In the genomic region with DNA sequence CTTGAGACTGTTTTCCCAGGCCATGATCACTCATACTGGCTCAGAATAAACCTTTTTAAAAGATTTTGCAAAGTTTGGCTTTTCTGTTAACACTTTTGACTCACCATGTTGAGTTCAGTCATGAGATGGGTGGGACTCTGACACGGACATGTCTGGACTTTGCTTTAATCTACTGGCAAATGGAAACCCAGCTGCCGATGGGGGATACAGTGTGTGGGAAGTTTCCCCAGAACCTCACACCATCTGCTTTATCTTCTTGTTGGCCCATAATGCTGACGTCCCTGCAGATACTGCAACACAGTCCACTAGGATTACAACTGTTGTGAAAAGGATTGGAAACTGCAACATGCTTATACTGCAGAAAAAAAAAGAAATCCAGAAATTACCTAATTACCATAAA, we compare ENCODE assay signal across 15 cellular contexts.
"Had no signal": no experiment of that assay in that cellular context is flagged by ENCODE, and none has a peak within 500 bp of the region (broad histone marks: within the 10 kb centered on the region; RNA-seq: fewer than 3 reads in every experiment).

No MANE protein-coding gene starts in this region.

- ATAC-seq: left lobe of liver; stimulated activated memory B cell treated with anti-CD40 and anti-IgM and Interleukin-4, amounts not matched to agents 10 μg/mL and 1 μg/mL and 100 μg/mL, for 72 hours had no signal

- H3K36me3 ChIP-seq: ascending aorta, breast epithelium, thyroid gland, uterus had no signal

- H3K9me3 ChIP-seq: ascending aorta, breast epithelium, thyroid gland, uterus had no signal

- H3K27me3 ChIP-seq: ascending aorta, breast epithelium, thyroid gland, uterus had no signal

- H3K27ac ChIP-seq: ascending aorta, thyroid gland, uterus had no signal

- DNase-seq: activated B cell treated with CpG ODN at 0.5 μM for 24 hours; activated CD4-positive, alpha-beta T cell treated with anti-CD3 and anti-CD28 coated beads, Interleukin-2, amount 10 ng/mL, durations not matched to agents 7 days and 5 days; activated CD8-positive, alpha-beta memory T cell treated with anti-CD3 and anti-CD28 coated beads for 24 hours; activated naive CD4-positive, alpha-beta T cell; effector memory CD4-positive, alpha-beta T cell; foreskin melanocyte; islet precursor cell; stimulated activated CD4-positive, alpha-beta T cell treated with anti-CD3 and anti-CD28 coated beads, Interleukin-2, amount 100 ng/mL, for 48 hours; T-helper 2 cell; thyroid gland had no signal

- H3K4me3 ChIP-seq: ascending aorta, breast epithelium, thyroid gland, uterus had no signal

- H3K4me1 ChIP-seq: ascending aorta, breast epithelium, thyroid gland, uterus had no signal
